In genomic region chr14:103074699-103075341, GRCh38 we compare ENCODE assay signal across 1 cellular context.
TF ChIP-seq lines count a peak whose summit lies in the region.

No MANE protein-coding gene starts in this region.

TF ChIP-seq in HepG2, 621 proteins besides CTCF, POLR2A, EP300 and RAD21 (continued from another document and continues in another):
- no peak for TF ChIP-seq HBP1 (CRISPR knock-in tag; IDR thresholded peaks at IDR 0.05; ENCODE audit: low read depth)
- TF ChIP-seq ZNF354B (CRISPR knock-in tag; IDR thresholded peaks at IDR 0.05) = no peak
- no peak for TF ChIP-seq ZNF12 (CRISPR knock-in tag; IDR thresholded peaks at IDR 0.05)
- TF ChIP-seq UBTF (CRISPR knock-in tag; IDR thresholded peaks at IDR 0.05) = 0 out of 2 replicates have a peak, but pooled peaks have one; percentile 2
- no peak for TF ChIP-seq HHEX (CRISPR knock-in tag; IDR thresholded peaks at IDR 0.05)
- TF ChIP-seq JDP2 (CRISPR knock-in tag; IDR thresholded peaks at IDR 0.05; ENCODE audit: borderline replicate concordance) = no peak
- TF ChIP-seq ZNF746 (CRISPR knock-in tag; IDR thresholded peaks at IDR 0.05) = no peak
- TF ChIP-seq SKIL (CRISPR knock-in tag; IDR thresholded peaks at IDR 0.05; ENCODE audit: borderline replicate concordance) = no peak
- TF ChIP-seq RBFOX2 (IDR thresholded peaks at IDR 0.05; ENCODE audit: low read depth, low read length) = no peak
- no peak for TF ChIP-seq ZNF510 (CRISPR knock-in tag; IDR thresholded peaks at IDR 0.05; ENCODE audit: low read depth)
- TF ChIP-seq HOXA3 (CRISPR knock-in tag; IDR thresholded peaks at IDR 0.05) = no peak; the same call in 1 of the 2 replicates
- TF ChIP-seq HMG20B (CRISPR knock-in tag; conservative IDR thresholded peaks at IDR 0.05) = no peak
- TF ChIP-seq ZNF788 (CRISPR knock-in tag; IDR thresholded peaks at IDR 0.05; ENCODE audit: borderline replicate concordance) = no peak
- 0 out of 2 replicates have a peak, but pooled peaks have one; percentile 54 for TF ChIP-seq ZBTB39 (CRISPR knock-in tag; IDR thresholded peaks at IDR 0.05)
- no peak for TF ChIP-seq ZNF841 (CRISPR knock-in tag; IDR thresholded peaks at IDR 0.05; ENCODE audit: borderline replicate concordance)
- TF ChIP-seq NBN (conservative IDR thresholded peaks at IDR 0.05) = no peak
- TF ChIP-seq ATF2 (CRISPR knock-in tag; IDR thresholded peaks at IDR 0.05) = no peak
- TF ChIP-seq DPF2 (CRISPR knock-in tag; IDR thresholded peaks at IDR 0.05; ENCODE audit: borderline replicate concordance, low read depth) = no peak
- TF ChIP-seq NCOA5 (CRISPR knock-in tag; IDR thresholded peaks at IDR 0.05) = no peak
- no peak for TF ChIP-seq ZNF678 (CRISPR knock-in tag; IDR thresholded peaks at IDR 0.05)
- TF ChIP-seq ETS1 (CRISPR knock-in tag; IDR thresholded peaks at IDR 0.05) = no peak
- no peak for TF ChIP-seq ZNF501 (CRISPR knock-in tag; IDR thresholded peaks at IDR 0.05)
- no peak for TF ChIP-seq PHB2 (IDR thresholded peaks at IDR 0.05; ENCODE audit: partially characterized antibody)
- TF ChIP-seq SP5 (CRISPR knock-in tag; IDR thresholded peaks at IDR 0.05; ENCODE audit: borderline replicate concordance, low read depth) = peak; percentile 72; the same call in 1 of the 2 replicates
- TF ChIP-seq TBX2 (CRISPR knock-in tag; IDR thresholded peaks at IDR 0.05; ENCODE audit: borderline replicate concordance) = peak; percentile 50; the same call in 1 of the 2 replicates
- TF ChIP-seq HIVEP1 (CRISPR knock-in tag; IDR thresholded peaks at IDR 0.05) = no peak
- no peak for TF ChIP-seq ZNF577 (CRISPR knock-in tag; IDR thresholded peaks at IDR 0.05; ENCODE audit: borderline replicate concordance, low read depth)
- 0 out of 2 replicates have a peak, but pooled peaks have one; percentile 84 for TF ChIP-seq FOXO4 (CRISPR knock-in tag; conservative IDR thresholded peaks at IDR 0.05)
- TF ChIP-seq ADNP (CRISPR knock-in tag; IDR thresholded peaks at IDR 0.05) = no peak
- TF ChIP-seq EHMT2 (IDR thresholded peaks at IDR 0.05; ENCODE audit: borderline replicate concordance, low read depth, low read length) = no peak
- 0 out of 2 replicates have a peak, but pooled peaks have one; percentile 37 for TF ChIP-seq ZNF136 (CRISPR knock-in tag; IDR thresholded peaks at IDR 0.05; ENCODE audit: low read depth)
- TF ChIP-seq ZSCAN9 (CRISPR knock-in tag; IDR thresholded peaks at IDR 0.05; ENCODE audit: borderline replicate concordance) = 0 out of 2 replicates have a peak, but pooled peaks have one; percentile 3
- TF ChIP-seq MYC (CRISPR knock-in tag; IDR thresholded peaks at IDR 0.05; ENCODE audit: borderline replicate concordance) = peak; percentile 12; the same call in 1 of the 2 replicates
- no peak for TF ChIP-seq ZNF605 (CRISPR knock-in tag; IDR thresholded peaks at IDR 0.05)
- no peak for TF ChIP-seq ZFP41 (CRISPR knock-in tag; IDR thresholded peaks at IDR 0.05; ENCODE audit: borderline replicate concordance)
- no peak for TF ChIP-seq FOXJ3 (CRISPR knock-in tag; IDR thresholded peaks at IDR 0.05; ENCODE audit: borderline replicate concordance)
- TF ChIP-seq ARHGAP35 (CRISPR knock-in tag; IDR thresholded peaks at IDR 0.05; ENCODE audit: borderline replicate concordance) = no peak
- TF ChIP-seq ATF6 (CRISPR knock-in tag; conservative IDR thresholded peaks at IDR 0.05) = no peak
- no peak for TF ChIP-seq ZNF710 (CRISPR knock-in tag; IDR thresholded peaks at IDR 0.05; ENCODE audit: borderline replicate concordance)
- TF ChIP-seq ZNF709 (CRISPR knock-in tag; IDR thresholded peaks at IDR 0.05) = no peak
- TF ChIP-seq ZNF7 (CRISPR knock-in tag; IDR thresholded peaks at IDR 0.05) = no peak
- 0 out of 2 replicates have a peak, but pooled peaks have one; percentile 12 for TF ChIP-seq MEIS2 (CRISPR knock-in tag; IDR thresholded peaks at IDR 0.05)
- TF ChIP-seq DZIP1 (CRISPR knock-in tag; IDR thresholded peaks at IDR 0.05) = no peak
